Comparison of ENCODE assay signal across 9 cellular contexts in the genomic region with DNA sequence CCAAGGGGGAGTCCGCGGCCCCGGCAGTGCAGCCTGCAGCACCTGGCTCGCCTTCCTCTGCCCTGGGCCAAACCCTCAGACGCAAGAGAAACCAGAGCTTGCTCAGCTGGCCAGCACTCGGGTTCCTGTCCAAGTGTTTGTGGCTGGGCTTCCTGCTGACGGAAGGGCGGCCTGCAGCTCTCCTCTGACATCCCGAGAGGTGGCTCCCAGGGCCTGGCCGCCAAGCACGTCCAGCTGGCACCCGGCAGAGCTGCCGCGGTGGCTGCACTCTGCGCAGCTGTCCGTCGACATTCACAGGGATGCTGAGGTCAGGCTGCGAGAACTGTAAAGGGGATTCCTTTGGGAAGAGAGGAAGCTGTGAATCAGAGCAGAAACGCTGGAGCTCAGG.
A peak's percentile ranks its signal among the peaks of the same experiment; 100 is the strongest.
DNase-seq lines count a peak whose midpoint lies in the region; ATAC-seq, FAIRE-seq and TF ChIP-seq lines count a peak whose summit lies in the region.
"Had no signal": no experiment of that assay in that cellular context is flagged by ENCODE, and none has a peak within 500 bp of the region (broad histone marks: within the 10 kb centered on the region; RNA-seq: fewer than 3 reads in every experiment).

No MANE protein-coding gene starts in this region.

- no peaks in the 10 kb centered on the region for H3K27me3 ChIP-seq in pancreas
- no peaks in the 10 kb centered on the region for H3K27me3 ChIP-seq in A673 (replicated peaks; ENCODE audit: insufficient read depth, low read depth, low read length, poor library complexity)
- H3K27me3 ChIP-seq in CD4-positive, alpha-beta T cell (ENCODE audit: control insufficient read depth, insufficient read depth, low read length), result no peaks in the 10 kb centered on the region

- DNase-seq in DMS153 treated with DMSO at 0.1 percent for 48 hours (lab: John Stamatoyannopoulos, UW; ENCODE audit: unreplicated experiment) (peak; percentile 26), RPMI8226 (peak; percentile 77), fibroblast of the aortic adventitia (ENCODE audit: low read depth) (peak; percentile 97), pancreas (peak; percentile 55 to 79 (median 70)), A673 (ENCODE audit: low spot score) (no peak)
- no peak for DNase-seq in effector CD4-positive, alpha-beta T cell
- no peak for DNase-seq in CD4-positive, alpha-beta T cell

- ATAC-seq in pancreas, result peak; percentile 64 to 81 (median 74)
- no peak for ATAC-seq in CD4-positive, alpha-beta T cell (ENCODE audit: poor library complexity)
- no peak for ATAC-seq in HG03025 (IDR thresholded peaks at IDR 0.05; ENCODE audit: low FRiP score, unreplicated experiment)

- BruUV-seq in A673 (replicated peaks; lab: Mats Ljungman, UMichigan), result no TSS peak

- no peak overlapping the region for H3K4me3 ChIP-seq in fibroblast of the aortic adventitia (ENCODE audit: low read depth, low read length)
- H3K4me3 ChIP-seq in pancreas, result no peak overlapping the region
- H3K4me3 ChIP-seq in A673 (ENCODE audit: low read depth, low read length, poor library complexity, severe bottlenecking), result no peak overlapping the region

- intact Hi-C loops in pancreas (cut with DNase I), result no loop called here
- intact Hi-C loops in A673 (cut with micrococcal nuclease; ENCODE audit: unreplicated experiment), result no loop called here
- intact Hi-C loops in CD4-positive, alpha-beta T cell (cut with DNase I, micrococcal nuclease), result no loop called here

- no peak overlapping the region for H3K27ac Mint-ChIP-seq in CD4-positive, alpha-beta T cell
- H3K27ac Mint-ChIP-seq: T-helper 1 cell treated with Interleukin-12 subunit alpha and Interleukin-12 subunit beta and Interleukin-4 antibody, amounts not matched to agents 30 μg/mL and 1 μg/mL, for 36 hours had no signal

- no peaks in the 10 kb centered on the region for H3K9me3 Mint-ChIP-seq in CD4-positive, alpha-beta T cell
- H3K9me3 Mint-ChIP-seq: T-helper 1 cell treated with Interleukin-12 subunit alpha and Interleukin-12 subunit beta and Interleukin-4 antibody, amounts not matched to agents 30 μg/mL and 1 μg/mL, for 36 hours had no signal

- H3K4me1 Mint-ChIP-seq in CD4-positive, alpha-beta T cell (ENCODE audit: low read depth), result peaks cover 5% of the 10 kb centered on the region

- H3K36me3 ChIP-seq in pancreas, result no peaks in the 10 kb centered on the region
- H3K36me3 ChIP-seq in A673 (ENCODE audit: insufficient read depth, low read length, poor library complexity, severe bottlenecking), result no peaks in the 10 kb centered on the region

- CTCF ChIA-PET in A673 (lab: Charles Lee), result no interaction called here
- CTCF ChIA-PET in CD4-positive, alpha-beta T cell (lab: Charles Lee), result no interaction called here

- TF ChIP-seq CTCF in fibroblast of the aortic adventitia (IDR thresholded peaks at IDR 0.05; ENCODE audit: insufficient read depth, low read length) (no peak), pancreas (IDR thresholded peaks at IDR 0.05) (no peak), A673 (conservative IDR thresholded peaks at IDR 0.05; ENCODE audit: low read depth, low read length) (no peak)
- no peak for TF ChIP-seq CTCF in CD4-positive, alpha-beta T cell (IDR thresholded peaks at IDR 0.05)

- 41 to 45% methylated on average over 19 of the region's 19 CpGs for WGBS in pancreas, 2 donors

- H3K9me3 ChIP-seq in pancreas (no peaks in the 10 kb centered on the region), A673 (ENCODE audit: low read depth, low read length, poor library complexity, severe bottlenecking) (no peaks in the 10 kb centered on the region)
- H3K9me3 ChIP-seq in CD4-positive, alpha-beta T cell (ENCODE audit: control insufficient read depth, low read length), result no peaks in the 10 kb centered on the region

- peaks cover 8% of the 10 kb centered on the region for H3K27me3 Mint-ChIP-seq in CD4-positive, alpha-beta T cell

- no peak overlapping the region for H3K4me3 Mint-ChIP-seq in CD4-positive, alpha-beta T cell
- H3K4me3 Mint-ChIP-seq: T-helper 1 cell treated with Interleukin-12 subunit alpha and Interleukin-12 subunit beta and Interleukin-4 antibody, amounts not matched to agents 30 μg/mL and 1 μg/mL, for 36 hours had no signal

- peaks cover 0 to 3% (median 2%) of the 10 kb centered on the region in 3 donors for H3K4me1 ChIP-seq in pancreas
- H3K4me1 ChIP-seq in A673 (ENCODE audit: insufficient read depth, low read length, poor library complexity, severe bottlenecking), result no peaks in the 10 kb centered on the region

- POLR2A ChIA-PET in A673 (lab: Charles Lee; ENCODE audit: low non-redundant PET), result no interaction called here
- POLR2A ChIA-PET in CD4-positive, alpha-beta T cell (lab: Charles Lee), result no interaction called here

- H3K36me3 Mint-ChIP-seq in CD4-positive, alpha-beta T cell (ENCODE audit: low read depth), result no peaks in the 10 kb centered on the region

- FAIRE-seq in pancreas (lab: Jason Lieb, UNC), result no peak

- H3K27ac ChIP-seq in pancreas, result no peak overlapping the region
- no peak overlapping the region for H3K27ac ChIP-seq in A673 (ENCODE audit: low read depth, low read length, poor library complexity, severe bottlenecking)
- no peak overlapping the region for H3K27ac ChIP-seq in CD4-positive, alpha-beta T cell (ENCODE audit: low read depth, low read length)

Comparison
In these comparisons a context has a peak if more than half of its experiments do, and no peak if none do; other contexts are left out.
1. DNase-seq: peak in DMS153 treated with DMSO at 0.1 percent for 48 hours (single experiment), RPMI8226 (single experiment), fibroblast of the aortic adventitia (single experiment) and pancreas (6 of 6); none in effector CD4-positive, alpha-beta T cell (single experiment), A673 (single experiment) and CD4-positive, alpha-beta T cell (0 of 10).
2. ATAC-seq: peak in pancreas (4 of 4); none in CD4-positive, alpha-beta T cell (single experiment) and HG03025 (single experiment).